Comparison of ENCODE assay signal across 19 cellular contexts in the genomic region with DNA sequence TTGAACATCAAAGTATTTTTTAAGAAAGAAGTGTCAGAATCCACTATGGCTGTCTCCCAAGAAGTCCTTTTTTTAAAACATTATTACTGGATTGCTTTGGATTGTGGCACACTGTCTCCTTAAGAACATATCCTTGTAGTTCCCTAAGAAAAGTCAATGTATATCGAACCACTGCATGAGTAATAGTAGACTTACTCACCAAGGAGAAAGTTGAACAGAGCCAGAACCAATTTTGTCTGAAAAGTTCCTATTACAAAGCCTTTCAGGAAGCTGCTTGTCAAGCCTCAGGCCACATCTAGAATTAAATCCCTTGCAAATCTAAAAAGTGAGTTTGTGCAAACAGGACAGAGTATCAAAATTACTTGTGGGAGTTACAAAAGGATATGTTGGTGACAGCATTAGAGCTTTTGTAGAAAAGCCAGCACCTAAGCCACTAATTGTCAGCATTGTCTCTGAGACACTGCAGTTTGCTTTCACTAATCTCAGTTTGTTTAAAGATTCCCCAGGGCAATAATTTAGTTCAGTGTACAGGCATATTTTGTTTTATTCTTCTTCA.
A peak's percentile ranks its signal among the peaks of the same experiment; 100 is the strongest.
DNase-seq lines count a peak whose midpoint lies in the region; ATAC-seq and TF ChIP-seq lines count a peak whose summit lies in the region.
"Had no signal": no experiment of that assay in that cellular context is flagged by ENCODE, and none has a peak within 500 bp of the region (broad histone marks: within the 10 kb centered on the region; RNA-seq: fewer than 3 reads in every experiment).

No MANE protein-coding gene starts in this region.

- ATAC-seq in PC-3 (peak; percentile 81), GM21576 (IDR thresholded peaks at IDR 0.05; ENCODE audit: unreplicated experiment) (no peak)
- ATAC-seq: activated CD8-positive, alpha-beta T cell treated with anti-CD3 and anti-CD28 coated beads, Interleukin-2, amount 10 ng/mL, durations not matched to agents 7 days and 5 days had no signal

- DNase-seq in ELR (ENCODE audit: low read depth) (peak; percentile 63), PC-3 (peak; percentile 85), choroid plexus epithelial cell (ENCODE audit: low read depth) (peak; percentile 39), myocyte (ENCODE audit: low read depth) (peak; percentile 8), NCI-H2107 treated with DMSO at 0.1 percent for 48 hours (lab: John Stamatoyannopoulos, UW; ENCODE audit: unreplicated experiment) (no peak), putamen (ENCODE audit: low spot score) (no peak), MM.1S (no peak)
- DNase-seq: activated CD8-positive, alpha-beta T cell treated with anti-CD3 and anti-CD28 coated beads, Interleukin-2, amount 10 ng/mL, durations not matched to agents 7 days and 5 days; activated gamma-delta T cell treated with Interleukin-2 at 50 U/mL for 16 hours; CD4-positive, CD25-positive, alpha-beta regulatory T cell; esophagus squamous epithelium; GF-D8; Karpas-422; kidney; NCI-H2171 treated with DMSO at 0.1 percent for 48 hours; OCI-M1; sigmoid colon; T1000 had no signal

- H3K27me3 ChIP-seq in PC-3 (ENCODE audit: low read length) (no peaks in the 10 kb centered on the region), MM.1S (replicated peaks; ENCODE audit: insufficient read depth, low read length) (no peaks in the 10 kb centered on the region)
- H3K27me3 ChIP-seq: sigmoid colon had no signal

- H3K4me3 ChIP-seq in PC-3 (ENCODE audit: low read length) = peak overlapping the region; percentile 29; the same call in 1 of the 2 replicates
- H3K4me3 ChIP-seq in choroid plexus epithelial cell (ENCODE audit: low read depth, low read length) = no peak overlapping the region
- H3K4me3 ChIP-seq in MM.1S (ENCODE audit: low read length) = no peak overlapping the region
- H3K4me3 ChIP-seq: esophagus squamous epithelium, sigmoid colon had no signal

- H3K4me1 ChIP-seq in PC-3 (ENCODE audit: insufficient read depth, low read length) (peaks cover 27% of the 10 kb centered on the region), MM.1S (ENCODE audit: low read length) (no peaks in the 10 kb centered on the region)
- H3K4me1 ChIP-seq: sigmoid colon had no signal

- no peaks in the 10 kb centered on the region for H3K79me2 ChIP-seq in PC-3 (ENCODE audit: low read length)
- no peaks in the 10 kb centered on the region for H3K79me2 ChIP-seq in MM.1S (ENCODE audit: low read length)

- H4K20me1 ChIP-seq in PC-3 (ENCODE audit: low read length) = no peaks in the 10 kb centered on the region
- no peaks in the 10 kb centered on the region for H4K20me1 ChIP-seq in MM.1S (ENCODE audit: insufficient read depth, low read length)

- H3K9me2 ChIP-seq in PC-3 (replicated peaks; ENCODE audit: low read length) (no peaks in the 10 kb centered on the region), MM.1S (replicated peaks; ENCODE audit: insufficient read depth, low read length) (no peaks in the 10 kb centered on the region)

- CTCF ChIA-PET in PC-3 (lab: Charles Lee) = no interaction called here

- peak overlapping the region; percentile 88 for H3K27ac ChIP-seq in PC-3 (ENCODE audit: low read length)
- H3K27ac ChIP-seq in MM.1S (ENCODE audit: low read length) = no peak overlapping the region
- H3K27ac ChIP-seq: esophagus squamous epithelium, sigmoid colon had no signal

- peaks cover 4% of the 10 kb centered on the region for H3F3A ChIP-seq in PC-3 (ENCODE audit: low read length, unreplicated experiment)
- no peaks in the 10 kb centered on the region for H3F3A ChIP-seq in MM.1S (ENCODE audit: insufficient read depth, low read length)

- BruUV-seq in PC-3 (replicated peaks; lab: Mats Ljungman, UMichigan) = no TSS peak

- H3K4me2 ChIP-seq in PC-3 (ENCODE audit: low read length) (peak overlapping the region; percentile 71), MM.1S (ENCODE audit: low read depth, low read length) (no peak overlapping the region)

- H2AFZ ChIP-seq in PC-3 (ENCODE audit: low read length) = 0 out of 2 replicates have a peak overlapping the region, but pooled peaks have one; percentile 3
- no peak overlapping the region for H2AFZ ChIP-seq in MM.1S (ENCODE audit: low read length)

- no peak for TF ChIP-seq CTCF in PC-3 (conservative IDR thresholded peaks at IDR 0.05; ENCODE audit: low read depth, low read length)
- no peak for TF ChIP-seq CTCF in choroid plexus epithelial cell (conservative IDR thresholded peaks at IDR 0.05; ENCODE audit: low read depth, low read length)
- TF ChIP-seq CTCF in MM.1S (IDR thresholded peaks at IDR 0.05; ENCODE audit: low read length) = no peak

- peak overlapping the region; percentile 57 for H3K9ac ChIP-seq in PC-3 (ENCODE audit: low read length)
- H3K9ac ChIP-seq in MM.1S (ENCODE audit: low read length) = no peak overlapping the region

- H3K9me3 ChIP-seq in PC-3 (ENCODE audit: low read length) (no peaks in the 10 kb centered on the region), MM.1S (replicated peaks; ENCODE audit: insufficient read depth, low read length) (no peaks in the 10 kb centered on the region)
- H3K9me3 ChIP-seq: esophagus squamous epithelium, sigmoid colon had no signal

- H3K36me3 ChIP-seq in PC-3 (ENCODE audit: low read depth, low read length) (no peaks in the 10 kb centered on the region), MM.1S (replicated peaks; ENCODE audit: insufficient read depth, low read length) (no peaks in the 10 kb centered on the region)
- H3K36me3 ChIP-seq: esophagus squamous epithelium, sigmoid colon had no signal

- intact Hi-C loops in PC-3 (cut with micrococcal nuclease) = loop anchor here (1.0 kb wide), 1 partner anchor 50 kb away; no protein-coding TSS in a partner anchor

- POLR2A ChIA-PET in PC-3 (lab: Charles Lee; ENCODE audit: unreplicated experiment) = interaction anchor here (0.6 kb wide), 1 partner anchor 25 kb away, joined by 4 read pairs; no protein-coding TSS in a partner anchor

Comparison
In these comparisons a context has a peak if more than half of its experiments do, and no peak if none do; other contexts are left out.
1. DNase-seq: peak in ELR (single experiment), PC-3 (single experiment), choroid plexus epithelial cell (single experiment) and myocyte (single experiment); none in NCI-H2107 treated with DMSO at 0.1 percent for 48 hours (single experiment), putamen (single experiment) and MM.1S (single experiment).